ENCODE assay signal across 9 cellular contexts in genomic region chr10:100970076-100970913, GRCh38. TPM values are rescaled to one million over a fixed set of nuclear protein-coding genes. Genes with fewer than 3 reads are reported as not detected.
A peak's percentile ranks its signal among the peaks of the same experiment; 100 is the strongest.
DNase-seq lines count a peak whose midpoint lies in the region; ATAC-seq and TF ChIP-seq lines count a peak whose summit lies in the region.
"Had no signal": no experiment of that assay in that cellular context is flagged by ENCODE, and none has a peak within 500 bp of the region (broad histone marks: within the 10 kb centered on the region; RNA-seq: fewer than 3 reads in every experiment).

No MANE protein-coding gene starts in this region.

- H3K36me3 Mint-ChIP-seq in mesothelial cell of epicardium, result no peaks in the 10 kb centered on the region

- ATAC-seq in upper lobe of left lung (ENCODE audit: low FRiP score in 2 of 2), result peak; percentile 43 to 44
- no peak for ATAC-seq in HG03378 (IDR thresholded peaks at IDR 0.05; ENCODE audit: unreplicated experiment)
- ATAC-seq in HG03095 (IDR thresholded peaks at IDR 0.05; ENCODE audit: unreplicated experiment), result no peak

- H3K27ac ChIP-seq in SJCRH30, result no peak overlapping the region
- peak overlapping the region in 1 of 2 donors; percentile 16 for H3K27ac ChIP-seq in coronary artery
- peak overlapping the region in 1 of 4 donors; percentile 24 for H3K27ac ChIP-seq in upper lobe of left lung

- H3K4me3 Mint-ChIP-seq in mesothelial cell of epicardium, result peak overlapping the region; percentile 74

- DNase-seq in D341Med (ENCODE audit: low spot score) (peak; percentile 38), SJCRH30 (peak in 1 of 2 experiments; percentile 41), coronary artery (ENCODE audit: low spot score) (no peak), mesothelial cell of epicardium (ENCODE audit: low spot score in 2 of 2, unreplicated experiment in 2 of 2) (peak in 1 of 2 experiments; percentile 38), upper lobe of left lung (peak; percentile 51 to 65), DMS79 (lab: John Stamatoyannopoulos, UW) (no peak)

- H3K36me3 ChIP-seq in SJCRH30 (peaks cover 18% of the 10 kb centered on the region), upper lobe of left lung (peaks cover 0 to 6% (median 3%) of the 10 kb centered on the region in 4 donors)

- no peaks in the 10 kb centered on the region for H3K9me3 Mint-ChIP-seq in mesothelial cell of epicardium
- H3K9me3 Mint-ChIP-seq: dendritic cell treated with granulocyte-macrophage colony-stimulating factor and Interleukin-4, amounts not matched to agents 40 ng/mL and 50 ng/mL, for 4 days had no signal

- H3K4me1 ChIP-seq in SJCRH30, result peaks cover 6% of the 10 kb centered on the region
- H3K4me1 ChIP-seq in upper lobe of left lung, result peaks cover 4 to 24% (median 16%) of the 10 kb centered on the region in 4 donors

- peaks cover 13% of the 10 kb centered on the region for H3K4me1 Mint-ChIP-seq in mesothelial cell of epicardium

- TF ChIP-seq CTCF in coronary artery (IDR thresholded peaks at IDR 0.05), result no peak
- no peak for TF ChIP-seq CTCF in mesothelial cell of epicardium (IDR thresholded peaks at IDR 0.05; ENCODE audit: unreplicated experiment)
- TF ChIP-seq CTCF in upper lobe of left lung (IDR thresholded peaks at IDR 0.05), result no peak

- H3K27me3 Mint-ChIP-seq in mesothelial cell of epicardium (ENCODE audit: low read depth), result no peaks in the 10 kb centered on the region

- no peaks in the 10 kb centered on the region for H3K9me3 ChIP-seq in SJCRH30 (replicated peaks)
- no peaks in the 10 kb centered on the region for H3K9me3 ChIP-seq in upper lobe of left lung

- TF ChIP-seq POLR2A in upper lobe of left lung (IDR thresholded peaks at IDR 0.05), result no peak

- 33 to 41% methylated on average over 13 of the region's 13 CpGs for WGBS in upper lobe of left lung, 2 donors

- H3K4me3 ChIP-seq in SJCRH30 (peak overlapping the region; percentile 58), coronary artery (peak overlapping the region; percentile 83), upper lobe of left lung (peak overlapping the region in 3 of 4 donors; percentile 59 to 76 (median 60))

- H3K27me3 ChIP-seq in SJCRH30 (no peaks in the 10 kb centered on the region), upper lobe of left lung (no peaks in the 10 kb centered on the region)

- H3K27ac Mint-ChIP-seq in mesothelial cell of epicardium, result no peak overlapping the region

- TF ChIP-seq EP300 in upper lobe of left lung (IDR thresholded peaks at IDR 0.05), result no peak

RNA-seq across cellular contexts. Expression of gene SEMA4G, which starts 1.0 kb away (rescaled TPM):
- total RNA-seq in SJCRH30 (2014; rRNA removed; shearing (Covaris generic)), result 2.5 and 3.0 TPM in 2 replicates
- 20.0 to 22.8 TPM (median 22.2 TPM) in 3 replicates for total RNA-seq in mesothelial cell of epicardium
- total RNA-seq in upper lobe of left lung, result 10 to 100 TPM in 2 of 6 donors, 1 to 10 TPM in 4; 5.4 to 20.4 (median 8.5) TPM

RNA-seq across cellular contexts. Expression of gene MRPL43, which starts 17.0 kb away (rescaled TPM):
- 92.1 and 101 TPM in 2 replicates for total RNA-seq in SJCRH30 (2014; rRNA removed; shearing (Covaris generic))
- total RNA-seq in mesothelial cell of epicardium (66.7 to 70.2 TPM (median 69.4 TPM) in 3 replicates), upper lobe of left lung (10 to 100 TPM; 40.2 to 72.1 (median 63.5) TPM)

RNA-seq across cellular contexts. Expression of gene TWNK, which starts 17.0 kb away (rescaled TPM):
- total RNA-seq in SJCRH30 (2014; rRNA removed; shearing (Covaris generic)), result 27.3 and 30.4 TPM in 2 replicates
- total RNA-seq in mesothelial cell of epicardium (11.7 to 13.9 TPM (median 12.4 TPM) in 3 replicates), upper lobe of left lung (1 to 10 TPM; 2.6 to 9.1 (median 5.8) TPM)

RNA-seq across cellular contexts. Expression of gene LZTS2, which starts 29.3 kb away (rescaled TPM):
- total RNA-seq in SJCRH30 (2014; rRNA removed; shearing (Covaris generic)), result 229 and 239 TPM in 2 replicates
- 107 to 111 TPM (median 110 TPM) in 3 replicates for total RNA-seq in mesothelial cell of epicardium
- 100 to 1,000 TPM in 2 of 6 donors, 10 to 100 TPM in 4; 42.5 to 105 (median 60.1) TPM for total RNA-seq in upper lobe of left lung

RNA-seq across cellular contexts. Expression of gene SLF2, which starts 57.5 kb away (rescaled TPM):
- 217 and 257 TPM in 2 replicates for total RNA-seq in SJCRH30 (2014; rRNA removed; shearing (Covaris generic))
- total RNA-seq in mesothelial cell of epicardium (32.6 to 36.1 TPM (median 35.5 TPM) in 3 replicates), upper lobe of left lung (10 to 100 TPM; 13.4 to 60.8 (median 28.2) TPM)

Comparison
In these comparisons a context has a peak if more than half of its experiments do, and no peak if none do; other contexts are left out.
1. DNase-seq: peak in D341Med (single experiment) and upper lobe of left lung (2 of 2); none in coronary artery (single experiment) and DMS79 (single experiment).
2. ATAC-seq: peak in upper lobe of left lung (2 of 2); none in HG03378 (single experiment) and HG03095 (single experiment).
3. Peak in every context shown above with its lines, with median percentiles within 50 percentile points of each other: H3K4me3 ChIP-seq.